In the genomic region with DNA sequence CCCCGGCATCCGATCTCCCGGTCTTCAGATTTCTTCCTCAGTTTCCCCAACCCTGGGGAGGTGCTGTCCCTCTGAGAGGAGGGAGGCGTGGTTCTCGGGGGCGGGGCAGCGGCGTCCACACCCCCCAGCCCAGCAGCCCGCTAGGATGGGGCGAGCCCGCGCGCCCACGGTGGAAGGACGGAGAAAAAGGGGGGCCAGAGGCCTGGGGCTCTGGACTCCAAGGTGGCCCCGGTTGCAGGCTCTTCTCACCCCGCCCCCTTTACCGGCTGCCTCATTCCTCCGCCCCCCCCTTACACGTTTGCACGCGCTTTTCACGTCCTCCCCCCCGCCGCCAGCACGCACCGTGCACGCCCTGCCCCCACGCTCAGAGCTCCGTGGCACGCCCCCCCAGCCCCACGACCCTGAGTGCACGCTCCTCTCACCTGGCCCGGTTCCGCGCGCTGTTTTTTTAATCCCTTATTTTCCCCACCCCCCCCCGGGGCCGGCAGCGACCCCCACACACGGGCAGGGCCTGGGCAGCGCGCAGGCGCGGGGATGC, we compare ENCODE assay signal across 8 cellular contexts. TPM values are rescaled to one million over a fixed set of nuclear protein-coding genes. Genes with fewer than 3 reads are reported as not detected.
DNase-seq lines count a peak whose midpoint lies in the region; ATAC-seq and TF ChIP-seq lines count a peak whose summit lies in the region.

No MANE protein-coding gene starts in this region.

- no peaks in the 10 kb centered on the region for H3K27me3 Mint-ChIP-seq in CD8-positive, alpha-beta T cell (ENCODE audit: low read depth)

- peak overlapping the region; percentile 47 for H3K27ac ChIP-seq in CD8-positive, alpha-beta T cell (ENCODE audit: low read depth, low read length)

- H3K9me3 Mint-ChIP-seq in CD8-positive, alpha-beta T cell, result no peaks in the 10 kb centered on the region

- no peaks in the 10 kb centered on the region for H3K36me3 ChIP-seq in CD8-positive, alpha-beta T cell (ENCODE audit: insufficient read depth, low read length)

- no peaks in the 10 kb centered on the region for H3K9me3 ChIP-seq in CD8-positive, alpha-beta T cell (ENCODE audit: low read length)

- no peak overlapping the region for H3K27ac Mint-ChIP-seq in CD8-positive, alpha-beta T cell

- H3K36me3 Mint-ChIP-seq in CD8-positive, alpha-beta T cell, result peaks cover 10% of the 10 kb centered on the region

- CTCF ChIA-PET in CD8-positive, alpha-beta T cell (lab: Charles Lee), result interaction anchor here (1.3 kb wide), 1 partner anchor 26 kb away, joined by 3 read pairs; no protein-coding TSS in a partner anchor

- peak overlapping the region; percentile 89 for H3K4me3 Mint-ChIP-seq in CD8-positive, alpha-beta T cell

- peak; percentile 41 to 84 (median 68) for DNase-seq in CD8-positive, alpha-beta T cell
- peak; percentile 32 for DNase-seq in HT1080 (ENCODE audit: low read depth)
- peak; percentile 54 for DNase-seq in T-helper 22 cell (ENCODE audit: low read depth)
- peak; percentile 50 to 77 for DNase-seq in T47D (ENCODE audit: low read depth in 1 of 2, low spot score in 1 of 2)
- peak; percentile 28 for DNase-seq in inferior parietal cortex (ENCODE audit: extremely low spot score)
- DNase-seq in stimulated activated CD4-positive, alpha-beta T cell treated with anti-CD3 and anti-CD28 coated beads, Interleukin-12 subunit alpha, Interleukin-12 subunit beta, amount 100 ng/mL, for 4 hours, result peak; percentile 69
- DNase-seq in DMS153 (lab: John Stamatoyannopoulos, UW), result no peak
- DNase-seq in OCI-M2 (lab: John Stamatoyannopoulos, UW; ENCODE audit: unreplicated experiment), result no peak

- TF ChIP-seq CTCF in CD8-positive, alpha-beta T cell (IDR thresholded peaks at IDR 0.05), result no peak

- intact Hi-C loops in CD8-positive, alpha-beta T cell (cut with DNase I, micrococcal nuclease), result loop anchor here in 1 of 2 experiments (5.0 kb wide), 1 partner anchor 291 kb away; the partner anchor contains the start of genes GPSM3 and PBX2

- POLR2A ChIA-PET in CD8-positive, alpha-beta T cell (lab: Charles Lee), result interaction anchor here (0.6 to 1.4 kb wide), 4 partner anchors 39 to 249 kb away, joined by 3 to 5 read pairs (median 4); partner anchors contain the start of genes BAG6 and NEU1

- ATAC-seq in CD8-positive, alpha-beta T cell, result peak; percentile 28

- H3K4me1 ChIP-seq in CD8-positive, alpha-beta T cell (ENCODE audit: insufficient read depth, low read length), result peaks cover 30% of the 10 kb centered on the region

- no peaks in the 10 kb centered on the region for H3K27me3 ChIP-seq in CD8-positive, alpha-beta T cell (ENCODE audit: insufficient read depth, low read length)

- H3K4me3 ChIP-seq in CD8-positive, alpha-beta T cell (ENCODE audit: low read depth, low read length), result peak overlapping the region; percentile 97

- in situ Hi-C loops in T47D (cut with HindIII; ENCODE audit: low pct_unique_long_range_greater_than_20kb, low sequenced_read_pairs), result no loop called here

- H3K4me1 Mint-ChIP-seq in CD8-positive, alpha-beta T cell (ENCODE audit: low read depth), result peaks cover 33% of the 10 kb centered on the region

RNA-seq across cellular contexts. Expression of gene ZBTB12, which starts 0.4 kb away (rescaled TPM):
- total RNA-seq in CD8-positive, alpha-beta T cell, result under 1 TPM in 1 of 2 experiments, not detected in 1; 0.27 TPM
- total RNA-seq in HT1080 (2014; rRNA removed; shearing (Covaris generic)), result 10.8 and 15.1 TPM in 2 replicates
- polyA plus RNA-seq in HT1080 (2015; cell fraction: cytosol; rRNA removed), result 13.1 and 13.2 TPM in 2 replicates
- 10.5 and 12.9 TPM in 2 replicates for polyA plus RNA-seq in HT1080 (2015; cell fraction: nucleus; rRNA removed)

RNA-seq across cellular contexts. Expression of gene EHMT2, which starts 4.0 kb away (rescaled TPM):
- total RNA-seq in CD8-positive, alpha-beta T cell, result 10 to 100 TPM; 30.2 to 33.7 TPM
- total RNA-seq in HT1080 (2014; rRNA removed; shearing (Covaris generic)), result 56.7 and 57.5 TPM in 2 replicates
- polyA plus RNA-seq in HT1080 (2015; cell fraction: cytosol; rRNA removed), result 32.2 and 34.3 TPM in 2 replicates
- 72.8 and 79.2 TPM in 2 replicates for polyA plus RNA-seq in HT1080 (2015; cell fraction: nucleus; rRNA removed)

RNA-seq across cellular contexts. Expression of gene SLC44A4, which starts 22.7 kb away (rescaled TPM):
- under 1 TPM in 1 of 2 experiments, not detected in 1; 0.42 TPM for total RNA-seq in CD8-positive, alpha-beta T cell
- total RNA-seq in HT1080 (2014; rRNA removed; shearing (Covaris generic)), result 0.45 TPM in 1 of 2 replicates, not detected in the other
- polyA plus RNA-seq in HT1080 (2015; cell fraction: cytosol; rRNA removed), result 0.06 TPM in 2 replicates
- polyA plus RNA-seq in HT1080 (2015; cell fraction: nucleus; rRNA removed), result 0.07 TPM in 1 of 2 replicates, not detected in the other

RNA-seq across cellular contexts. Expression of gene C2, which starts 26.0 kb away (rescaled TPM):
- total RNA-seq in CD8-positive, alpha-beta T cell, result 1 to 10 TPM; 1.1 to 1.4 TPM
- total RNA-seq in HT1080 (2014; rRNA removed; shearing (Covaris generic)), result 0.13 TPM in 1 of 2 replicates, not detected in the other
- polyA plus RNA-seq in HT1080 (2015; cell fraction: cytosol; rRNA removed), result 0.25 TPM in 1 of 2 replicates, not detected in the other
- 0.41 and 0.56 TPM in 2 replicates for polyA plus RNA-seq in HT1080 (2015; cell fraction: nucleus; rRNA removed)

RNA-seq across cellular contexts. Expression of gene NEU1, which starts 38.9 kb away (rescaled TPM):
- 10 to 100 TPM; 30.0 to 30.2 TPM for total RNA-seq in CD8-positive, alpha-beta T cell
- 46.3 and 49.5 TPM in 2 replicates for total RNA-seq in HT1080 (2014; rRNA removed; shearing (Covaris generic))
- polyA plus RNA-seq in HT1080 (2015; cell fraction: cytosol; rRNA removed), result 27.8 and 31.6 TPM in 2 replicates
- 31.4 and 36.3 TPM in 2 replicates for polyA plus RNA-seq in HT1080 (2015; cell fraction: nucleus; rRNA removed)

Comparison
In these comparisons a context has a peak if more than half of its experiments do, and no peak if none do; other contexts are left out.
1. DNase-seq: peak in CD8-positive, alpha-beta T cell (7 of 7), HT1080 (single experiment), T-helper 22 cell (single experiment), T47D (2 of 2), inferior parietal cortex (single experiment) and stimulated activated CD4-positive, alpha-beta T cell treated with anti-CD3 and anti-CD28 coated beads, Interleukin-12 subunit alpha, Interleukin-12 subunit beta, amount 100 ng/mL, for 4 hours (single experiment); none in DMS153 (single experiment) and OCI-M2 (single experiment).